In genomic region chr20:44475372-44475693, GRCh38 we compare ENCODE assay signal across 8 cellular contexts. TPM values are rescaled to one million over a fixed set of nuclear protein-coding genes. Genes with fewer than 3 reads are reported as not detected.
DNase-seq lines count a peak whose midpoint lies in the region; ATAC-seq and TF ChIP-seq lines count a peak whose summit lies in the region.

No MANE protein-coding gene starts in this region.

- DNase-seq in HAP-1 (ENCODE audit: low spot score in 2 of 2) (no peak), WTC11 (ENCODE audit: low spot score) (no peak), left ventricle myocardium inferior (no peak), NCI-H510A treated with DMSO at 0.1 percent for 48 hours (lab: John Stamatoyannopoulos, UW) (no peak), COLO829 (ENCODE audit: low spot score) (no peak), superior temporal gyrus (ENCODE audit: extremely low spot score) (no peak)

- intact Hi-C loops in left ventricle myocardium inferior (cut with micrococcal nuclease): no loop called here

- no peaks in the 10 kb centered on the region for H3K9me3 Mint-ChIP-seq in WTC11

- TF ChIP-seq CTCF in WTC11 (IDR thresholded peaks at IDR 0.05) (no peak), left ventricle myocardium inferior (IDR thresholded peaks at IDR 0.05; ENCODE audit: borderline replicate concordance) (no peak)

- no peaks in the 10 kb centered on the region; the same call in 1 of the 2 replicates for H3K36me3 Mint-ChIP-seq in WTC11

- H3K27me3 ChIP-seq in HAP-1 (ENCODE audit: low read depth) (no peaks in the 10 kb centered on the region), left ventricle myocardium inferior (ENCODE audit: low read depth) (no peaks in the 10 kb centered on the region)

- peaks cover 2% of the 10 kb centered on the region for H3K27me3 Mint-ChIP-seq in WTC11 (ENCODE audit: low read depth)

- in situ Hi-C loops in HAP-1 (cut with MboI; ENCODE audit: low sequenced_read_pairs): no loop called here

- H3K27ac Mint-ChIP-seq in WTC11: peak overlapping the region; percentile 66; the same call in 1 of the 2 replicates

- H3K4me3 ChIP-seq in HAP-1 (peak overlapping the region; percentile 80), left ventricle myocardium inferior (peak overlapping the region; percentile 86), skin epidermis (peak overlapping the region; percentile 53 to 90 (median 64))

- H3K4me3 Mint-ChIP-seq in WTC11: peak overlapping the region; percentile 90

- H3K4me1 ChIP-seq in HAP-1 (peaks cover 3% of the 10 kb centered on the region; the same call in 1 of the 2 replicates), left ventricle myocardium inferior (peaks cover 21% of the 10 kb centered on the region)

- H3K9me3 ChIP-seq in HAP-1 (no peaks in the 10 kb centered on the region), left ventricle myocardium inferior (replicated peaks) (no peaks in the 10 kb centered on the region)

- POLR2A ChIA-PET in WTC11 (lab: Charles Lee): interaction anchor here (0.6 kb wide), 1 partner anchor 92 kb away, joined by 5 read pairs; no protein-coding TSS in a partner anchor

- ATAC-seq in WTC11 (no peak), GM18873 (IDR thresholded peaks at IDR 0.05; ENCODE audit: low FRiP score, unreplicated experiment) (no peak)

- H3K4me1 Mint-ChIP-seq in WTC11: peaks cover 14% of the 10 kb centered on the region

- H3K36me3 ChIP-seq in HAP-1 (replicated peaks): no peaks in the 10 kb centered on the region
- H3K36me3 ChIP-seq in left ventricle myocardium inferior: peaks cover 8% of the 10 kb centered on the region

- CTCF ChIA-PET in WTC11 (lab: Charles Lee): interaction anchor here (0.7 to 2.5 kb wide), 8 partner anchors 87 to 258 kb away, joined by 3 to 8 read pairs (median 4); no protein-coding TSS in a partner anchor

- H3K27ac ChIP-seq in left ventricle myocardium inferior (replicated peaks) (peak overlapping the region; percentile 94), skin epidermis (peak overlapping the region; percentile 65 to 99 (median 94))

TF ChIP-seq in WTC11, 78 proteins besides CTCF, POLR2A, EP300 and RAD21:
- TF ChIP-seq ARID4B (CRISPR knock-in tag; IDR thresholded peaks at IDR 0.05; ENCODE audit: borderline replicate concordance) (no peak), NR3C1 (CRISPR knock-in tag; conservative IDR thresholded peaks at IDR 0.05; ENCODE audit: low read depth) (0 out of 2 replicates have a peak, but pooled peaks have one; percentile 1), ZNF512 (CRISPR knock-in tag; IDR thresholded peaks at IDR 0.05; ENCODE audit: borderline replicate concordance) (no peak)
TF ChIP-seq in WTC11: peak in this region for 1.

RNA-seq across cellular contexts. Expression of gene TTPAL, which starts 0.3 kb away (rescaled TPM):
- 10.3 to 16.5 TPM (median 13.7 TPM) in 3 replicates for total RNA-seq in WTC11 (2021)
- 4.5 TPM for total RNA-seq in left ventricle myocardium inferior

RNA-seq across cellular contexts. Expression of gene SERINC3, which starts 46.5 kb away (rescaled TPM):
- total RNA-seq in WTC11 (2021): 38.2 to 41.3 TPM (median 38.6 TPM) in 3 replicates
- total RNA-seq in left ventricle myocardium inferior: 88.4 TPM
